22 cellular contexts compared by ENCODE assay signal in genomic region chr17:79413591-79413990, GRCh38.
DNase-seq lines count a peak whose midpoint lies in the region; TF ChIP-seq lines count a peak whose summit lies in the region.
"Had no signal": no experiment of that assay in that cellular context is flagged by ENCODE, and none has a peak within 500 bp of the region (broad histone marks: within the 10 kb centered on the region; RNA-seq: fewer than 3 reads in every experiment).

No MANE protein-coding gene starts in this region.

- H3K4me1 ChIP-seq in uterus, result no peaks in the 10 kb centered on the region

- CTCF ChIA-PET in HEK293T (lab: Yijun Ruan, JAX), result no interaction called here

- no peaks in the 10 kb centered on the region for H3K36me3 ChIP-seq in uterus
- H3K36me3 ChIP-seq: breast epithelium, thoracic aorta had no signal

- no peaks in the 10 kb centered on the region for H3K9me3 ChIP-seq in uterus
- H3K9me3 ChIP-seq: breast epithelium, thoracic aorta had no signal

- no peak overlapping the region for H3K4me3 ChIP-seq in uterus
- H3K4me3 ChIP-seq: GM12878, smooth muscle cell, thoracic aorta had no signal

- H3K27ac ChIP-seq in uterus, result no peak overlapping the region
- H3K27ac ChIP-seq: breast epithelium, thoracic aorta had no signal

- TF ChIP-seq POLR2A in uterus (IDR thresholded peaks at IDR 0.05), result no peak

- intact Hi-C loops in uterus (cut with DNase I; ENCODE audit: low total_unique reads), result no loop called here

- no peak for TF ChIP-seq CTCF in uterus (IDR thresholded peaks at IDR 0.05)

- no peaks in the 10 kb centered on the region for H3K27me3 ChIP-seq in uterus

- DNase-seq in DMS 273 (lab: John Stamatoyannopoulos, UW; ENCODE audit: unreplicated experiment), result peak; percentile 94
- peak; percentile 68 for DNase-seq in NCI-H1092 (lab: John Stamatoyannopoulos, UW)
- peak; percentile 94 for DNase-seq in NCI-H2196 (lab: John Stamatoyannopoulos, UW; ENCODE audit: unreplicated experiment)
- peak; percentile 85 for DNase-seq in cerebellum (ENCODE audit: low spot score)
- DNase-seq in uterus, result no peak
- DNase-seq in CD1c-positive myeloid dendritic cell (ENCODE audit: extremely low spot score), result no peak
- DNase-seq in retina, result no peak
- DNase-seq in HEK293T (ENCODE audit: extremely low spot score), result no peak
- DNase-seq: activated CD4-positive, alpha-beta memory T cell treated with anti-CD3 and anti-CD28 coated beads, Interleukin-2, amount 10 ng/mL, durations not matched to agents 7 days and 5 days; activated CD4-positive, CD25-positive, alpha-beta regulatory T cell; activated gamma-delta T cell treated with Interleukin-2 at 50 U/mL for 16 hours; CD4-positive, CD25-positive, alpha-beta regulatory T cell; cortex of kidney; DMS53; NCI-H1417 treated with DMSO at 0.1 percent for 48 hours; NCI-H510A; stimulated activated naive B cell treated with anti-CD40 and anti-IgM and Interleukin-4, amounts not matched to agents 10 μg/mL and 1 μg/mL and 100 μg/mL, for 72 hours; T1000 had no signal

- POLR2A ChIA-PET in HEK293T (lab: Yijun Ruan, JAX), result no interaction called here

TF ChIP-seq in HEK293T, 16 proteins besides CTCF, POLR2A, EP300 and RAD21:
- TF ChIP-seq PKNOX1 (IDR thresholded peaks at IDR 0.05) (no peak), CTBP1 (IDR thresholded peaks at IDR 0.05; ENCODE audit: borderline replicate concordance) (no peak), LEF1 (IDR thresholded peaks at IDR 0.05; ENCODE audit: borderline replicate concordance) (no peak), NFRKB (IDR thresholded peaks at IDR 0.05) (no peak), ZNF384 (IDR thresholded peaks at IDR 0.05) (no peak), HDGF (IDR thresholded peaks at IDR 0.05; ENCODE audit: borderline replicate concordance) (no peak), BHLHE40 (IDR thresholded peaks at IDR 0.05; ENCODE audit: borderline replicate concordance) (no peak), SUZ12 (IDR thresholded peaks at IDR 0.05) (no peak), TARDBP (IDR thresholded peaks at IDR 0.05) (no peak), ELF4 (IDR thresholded peaks at IDR 0.05) (no peak), FOXK2 (IDR thresholded peaks at IDR 0.05) (no peak), SP1 (IDR thresholded peaks at IDR 0.05) (no peak), FOXM1 (IDR thresholded peaks at IDR 0.05; ENCODE audit: borderline replicate concordance) (no peak), ARNT (IDR thresholded peaks at IDR 0.05) (no peak), L3MBTL2 (conservative IDR thresholded peaks at IDR 0.05) (no peak), FOXA1 (IDR thresholded peaks at IDR 0.05) (no peak)

Comparison
In these comparisons a context has a peak if more than half of its experiments do, and no peak if none do; other contexts are left out.
1. DNase-seq: peak in DMS 273 (single experiment), NCI-H1092 (single experiment), NCI-H2196 (single experiment) and cerebellum (single experiment); none in uterus (0 of 2), CD1c-positive myeloid dendritic cell (single experiment), retina (single experiment) and HEK293T (single experiment).